In genomic region chr19:42075616-42076374, GRCh38 we compare ENCODE assay signal across 8 cellular contexts. TPM values are rescaled to one million over a fixed set of nuclear protein-coding genes. Genes with fewer than 3 reads are reported as not detected.
DNase-seq lines count a peak whose midpoint lies in the region; ATAC-seq and TF ChIP-seq lines count a peak whose summit lies in the region.

A gene with protein sequence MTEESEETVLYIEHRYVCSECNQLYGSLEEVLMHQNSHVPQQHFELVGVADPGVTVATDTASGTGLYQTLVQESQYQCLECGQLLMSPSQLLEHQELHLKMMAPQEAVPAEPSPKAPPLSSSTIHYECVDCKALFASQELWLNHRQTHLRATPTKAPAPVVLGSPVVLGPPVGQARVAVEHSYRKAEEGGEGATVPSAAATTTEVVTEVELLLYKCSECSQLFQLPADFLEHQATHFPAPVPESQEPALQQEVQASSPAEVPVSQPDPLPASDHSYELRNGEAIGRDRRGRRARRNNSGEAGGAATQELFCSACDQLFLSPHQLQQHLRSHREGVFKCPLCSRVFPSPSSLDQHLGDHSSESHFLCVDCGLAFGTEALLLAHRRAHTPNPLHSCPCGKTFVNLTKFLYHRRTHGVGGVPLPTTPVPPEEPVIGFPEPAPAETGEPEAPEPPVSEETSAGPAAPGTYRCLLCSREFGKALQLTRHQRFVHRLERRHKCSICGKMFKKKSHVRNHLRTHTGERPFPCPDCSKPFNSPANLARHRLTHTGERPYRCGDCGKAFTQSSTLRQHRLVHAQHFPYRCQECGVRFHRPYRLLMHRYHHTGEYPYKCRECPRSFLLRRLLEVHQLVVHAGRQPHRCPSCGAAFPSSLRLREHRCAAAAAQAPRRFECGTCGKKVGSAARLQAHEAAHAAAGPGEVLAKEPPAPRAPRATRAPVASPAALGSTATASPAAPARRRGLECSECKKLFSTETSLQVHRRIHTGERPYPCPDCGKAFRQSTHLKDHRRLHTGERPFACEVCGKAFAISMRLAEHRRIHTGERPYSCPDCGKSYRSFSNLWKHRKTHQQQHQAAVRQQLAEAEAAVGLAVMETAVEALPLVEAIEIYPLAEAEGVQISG (plus strand): TSS chr19:42076166. CDS start chr19:42078607, 2,441 bp downstream.

- H3K4me1 ChIP-seq in PC-9 (replicated peaks; ENCODE audit: insufficient read depth) (peaks cover 25% of the 10 kb centered on the region), mucosa of descending colon (ENCODE audit: low read depth) (peaks cover 25% of the 10 kb centered on the region)

- H3K36me3 ChIP-seq in PC-9 (ENCODE audit: low read depth) (no peaks in the 10 kb centered on the region), mucosa of descending colon (ENCODE audit: low read depth) (peaks cover 3% of the 10 kb centered on the region)

- peaks cover 55% of the 10 kb centered on the region for H3K79me2 ChIP-seq in PC-9 (ENCODE audit: low read depth)

- DNase-seq in DMS153 (lab: John Stamatoyannopoulos, UW) (peak; percentile 99), PC-9 (peak; percentile 98), epithelial cell of prostate (ENCODE audit: low read depth, low spot score) (peak; percentile 97), mucosa of descending colon (peak; percentile 98 to 99 (median 98))
- DNase-seq in Jurkat, Clone E6-1 (ENCODE audit: low read depth, low spot score): peak; percentile 99
- peak; percentile 95 for DNase-seq in activated T-cell treated with anti-CD3 and anti-CD28 coated beads, Interleukin-2, amount 50 U/mL, for 1 hour
- DNase-seq in stimulated activated CD8-positive, alpha-beta memory T cell treated with anti-CD3 and anti-CD28 coated beads, Interleukin-4, amount 100 ng/mL, for 24 hours (ENCODE audit: low read depth): peak; percentile 95

- H3K9me2 ChIP-seq in PC-9 (ENCODE audit: insufficient read depth): no peaks in the 10 kb centered on the region

- intact Hi-C loops in PC-9 (cut with micrococcal nuclease; ENCODE audit: unreplicated experiment): loop anchor here (5.0 kb wide), 3 partner anchors 43 to 188 kb away; partner anchors contain the start of gene RABAC1
- intact Hi-C loops in mucosa of descending colon (cut with DNase I, micrococcal nuclease): no loop called here

- H3K4me2 ChIP-seq in PC-9: peak within 1 kb of the TSS; percentile 97

- peaks cover 16% of the 10 kb centered on the region; the same call in 1 of the 2 replicates for H3F3A ChIP-seq in PC-9 (ENCODE audit: insufficient read depth, low read depth)

- peaks cover 37% of the 10 kb centered on the region for H4K20me1 ChIP-seq in PC-9 (ENCODE audit: insufficient read depth)

- CTCF ChIA-PET in PC-9 (lab: Charles Lee): interaction anchor here (0.6 kb wide), 2 partner anchors 52 to 56 kb away, joined by 3 to 4 read pairs; no protein-coding TSS in a partner anchor

- no peaks in the 10 kb centered on the region for H3K27me3 ChIP-seq in PC-9 (ENCODE audit: insufficient read depth, low read depth)

- H2AFZ ChIP-seq in PC-9: peak within 1 kb of the TSS; percentile 84

- BruUV-seq in PC-9 (replicated peaks; lab: Mats Ljungman, UMichigan): no TSS peak

- no peak for TF ChIP-seq CTCF in PC-9 (conservative IDR thresholded peaks at IDR 0.05)
- TF ChIP-seq CTCF in mucosa of descending colon (IDR thresholded peaks at IDR 0.05): no peak

- POLR2A ChIA-PET in PC-9 (lab: Charles Lee; ENCODE audit: unreplicated experiment): interaction anchor here (0.5 to 1.0 kb wide), 11 partner anchors 24 to 483 kb away, joined by 3 to 34 read pairs (median 8); partner anchors contain the start of gene RABAC1

- no peaks in the 10 kb centered on the region for H3K9me3 ChIP-seq in PC-9 (ENCODE audit: insufficient read depth, low read depth)
- H3K9me3 ChIP-seq in mucosa of descending colon: no peaks in the 10 kb centered on the region

- ATAC-seq in GM21619 (IDR thresholded peaks at IDR 0.05; ENCODE audit: unreplicated experiment) (peak; percentile 90), mucosa of descending colon (peak; percentile 97)

- peak within 1 kb of the TSS; percentile 67 for H3K4me3 ChIP-seq in Jurkat, Clone E6-1 (ENCODE audit: low read length)
- peak within 1 kb of the TSS; percentile 90 for H3K4me3 ChIP-seq in PC-9
- peak within 1 kb of the TSS; percentile 85 for H3K4me3 ChIP-seq in mucosa of descending colon

- H3K27ac ChIP-seq in PC-9: peak within 1 kb of the TSS; percentile 90
- H3K27ac ChIP-seq in epithelial cell of prostate: peak within 1 kb of the TSS; percentile 82

RNA-seq across cellular contexts. Expression of the gene that starts here (rescaled TPM):
- polyA plus RNA-seq in Jurkat, Clone E6-1 (2012; ENCODE audit: insufficient read depth, insufficient read length): 15.0 TPM
- total RNA-seq in PC-9 (2021): 19.4 and 21.6 TPM in 2 replicates
- 10 to 100 TPM; 11.2 to 17.5 (median 17.0) TPM for total RNA-seq in mucosa of descending colon

Comparison
In these comparisons a context has a peak if more than half of its experiments do, and no peak if none do; other contexts are left out.
1. Peak in every context shown above with its lines: DNase-seq, ATAC-seq, H3K4me3 ChIP-seq and H3K27ac ChIP-seq.